ENCODE assay signal across 15 cellular contexts in genomic region chr16:35735403-35736251, GRCh38.
DNase-seq lines count a peak whose midpoint lies in the region; ATAC-seq and TF ChIP-seq lines count a peak whose summit lies in the region.
"Had no signal": no experiment of that assay in that cellular context is flagged by ENCODE, and none has a peak within 500 bp of the region (broad histone marks: within the 10 kb centered on the region; RNA-seq: fewer than 3 reads in every experiment).

No MANE protein-coding gene starts in this region.

- CTCF ChIA-PET in GM10248 (lab: Yijun Ruan, JAX), result no interaction called here

- H2AK5ac ChIP-seq in neuronal stem cell (ENCODE audit: low read depth, low read length), result no peak overlapping the region

- DNase-seq in GM10248 (ENCODE audit: extremely low spot score) (peak; percentile 4), H7 (peak; percentile 19), coronary artery (ENCODE audit: low spot score) (peak; percentile 60), osteocyte (ENCODE audit: extremely low spot score, unreplicated experiment) (peak; percentile 81), NCI-H524 treated with DMSO at 0.1 percent for 48 hours (lab: John Stamatoyannopoulos, UW) (no peak), endothelial cell (ENCODE audit: low spot score) (no peak), neuronal stem cell (ENCODE audit: low spot score) (no peak)
- DNase-seq: BE2C; CD4-positive, alpha-beta memory T cell; DMS79; GOT3; HFFc6 had no signal

- no peak overlapping the region for H3K14ac ChIP-seq in neuronal stem cell (ENCODE audit: low read length)

- H3K9me3 ChIP-seq in neuronal stem cell (replicated peaks in 1 of 2; ENCODE audit: control insufficient read depth in 2 of 2, insufficient read depth in 1 of 2, low read depth in 1 of 2, low read length in 2 of 2), result peaks cover 0 to 35% of the 10 kb centered on the region in 2 donors
- H3K9me3 ChIP-seq: BE2C, HAP-1 had no signal

- H3K4me1 Mint-ChIP-seq in osteocyte (ENCODE audit: unreplicated experiment) (no peaks in the 10 kb centered on the region), endothelial cell (ENCODE audit: unreplicated experiment) (no peaks in the 10 kb centered on the region)
- H3K4me1 Mint-ChIP-seq: CD4-positive, alpha-beta memory T cell had no signal

- POLR2A ChIA-PET in GM10248 (lab: Yijun Ruan, JAX), result no interaction called here

- H3K27me3 Mint-ChIP-seq in osteocyte (ENCODE audit: unreplicated experiment) (no peaks in the 10 kb centered on the region), endothelial cell (ENCODE audit: unreplicated experiment) (peaks cover 17% of the 10 kb centered on the region)
- H3K27me3 Mint-ChIP-seq: CD4-positive, alpha-beta memory T cell had no signal

- H3K23ac ChIP-seq in neuronal stem cell (ENCODE audit: low read depth, low read length, poor library complexity), result no peak overlapping the region

- no peak overlapping the region for H4K91ac ChIP-seq in neuronal stem cell (ENCODE audit: low read depth, low read length, poor library complexity)

- no peak overlapping the region for H3K4me3 ChIP-seq in H7 (ENCODE audit: insufficient read depth, low read depth, low read length)
- H3K4me3 ChIP-seq in coronary artery, result no peak overlapping the region
- no peak overlapping the region for H3K4me3 ChIP-seq in neuronal stem cell (ENCODE audit: low read length in 2 of 2)
- H3K4me3 ChIP-seq: HAP-1 had no signal

- H3K4me2 ChIP-seq in neuronal stem cell (ENCODE audit: insufficient read depth, low read length, poor library complexity, severe bottlenecking), result no peak overlapping the region

- H2AFZ ChIP-seq in neuronal stem cell (ENCODE audit: low read length), result no peak overlapping the region

- H3K4me1 ChIP-seq in neuronal stem cell (ENCODE audit: control insufficient read depth in 2 of 2, insufficient read depth in 1 of 2, low read depth in 1 of 2, low read length in 2 of 2), result no peaks in the 10 kb centered on the region
- H3K4me1 ChIP-seq: BE2C, HAP-1 had no signal

- no peak overlapping the region for H3K18ac ChIP-seq in neuronal stem cell (ENCODE audit: low read length)

- H2BK15ac ChIP-seq in neuronal stem cell (ENCODE audit: low read length), result no peak overlapping the region

- H3K36me3 ChIP-seq in H7 (replicated peaks; ENCODE audit: control insufficient read depth, insufficient read depth, low read length) (no peaks in the 10 kb centered on the region), neuronal stem cell (replicated peaks in 1 of 2; ENCODE audit: control insufficient read depth in 2 of 2, insufficient read depth in 2 of 2, low read length in 2 of 2) (no peaks in the 10 kb centered on the region)
- H3K36me3 ChIP-seq: BE2C, HAP-1 had no signal

- H3K27ac ChIP-seq in coronary artery, result no peak overlapping the region
- H3K27ac ChIP-seq in neuronal stem cell (replicated peaks; ENCODE audit: low read length), result no peak overlapping the region
- H3K27ac ChIP-seq: C4-2B had no signal

- H3K27me3 ChIP-seq in H7 (ENCODE audit: control insufficient read depth, insufficient read depth, low read length) (no peaks in the 10 kb centered on the region), neuronal stem cell (ENCODE audit: control insufficient read depth in 3 of 3, insufficient read depth in 3 of 3, low read depth in 1 of 3, low read length in 3 of 3) (no peaks in the 10 kb centered on the region)
- H3K27me3 ChIP-seq: BE2C had no signal

- H2BK12ac ChIP-seq in neuronal stem cell (ENCODE audit: low read length), result no peak overlapping the region

- H3K4me3 Mint-ChIP-seq in osteocyte (ENCODE audit: unreplicated experiment) (no peak overlapping the region), endothelial cell (ENCODE audit: unreplicated experiment) (no peak overlapping the region)
- H3K4me3 Mint-ChIP-seq: HFFc6 had no signal

- H3K9ac ChIP-seq in neuronal stem cell (ENCODE audit: low read depth, low read length, poor library complexity), result no peak overlapping the region

- H3K27ac Mint-ChIP-seq in osteocyte (ENCODE audit: unreplicated experiment) (no peak overlapping the region), endothelial cell (ENCODE audit: unreplicated experiment) (no peak overlapping the region)
- H3K27ac Mint-ChIP-seq: CD4-positive, alpha-beta memory T cell; HFFc6 had no signal

- no peak for ATAC-seq in GM18907 (IDR thresholded peaks at IDR 0.05; ENCODE audit: unreplicated experiment)

- H4K8ac ChIP-seq in neuronal stem cell (ENCODE audit: low read depth, low read length), result no peak overlapping the region

- peaks cover 1% of the 10 kb centered on the region for H3K79me1 ChIP-seq in neuronal stem cell (ENCODE audit: low read depth, low read length)

- no peak overlapping the region for H2BK5ac ChIP-seq in neuronal stem cell (ENCODE audit: low read length)

- WGBS in neuronal stem cell (ENCODE audit: extremely low coverage in 2 of 2, insufficient read length in 2 of 2, insufficient replicate concordance in 1 of 2), 2 donors, result no CpG with 5 or more reads among the region's 27 CpGs

- no peak overlapping the region for H3K4ac ChIP-seq in neuronal stem cell (ENCODE audit: low read length)

- H3K36me3 Mint-ChIP-seq in osteocyte (ENCODE audit: unreplicated experiment) (no peaks in the 10 kb centered on the region), endothelial cell (ENCODE audit: low read depth, unreplicated experiment) (peaks cover 29% of the 10 kb centered on the region)
- H3K36me3 Mint-ChIP-seq: CD4-positive, alpha-beta memory T cell had no signal

- TF ChIP-seq CTCF in GM10248 (IDR thresholded peaks at IDR 0.05; ENCODE audit: control extremely low read depth, extremely low read depth, low read depth, missing control alignments) (no peak), coronary artery (IDR thresholded peaks at IDR 0.05) (no peak), osteocyte (IDR thresholded peaks at IDR 0.05) (no peak), endothelial cell (IDR thresholded peaks at IDR 0.05; ENCODE audit: unreplicated experiment) (no peak)

- H3K9me3 Mint-ChIP-seq in osteocyte (ENCODE audit: unreplicated experiment) (peaks cover 70% of the 10 kb centered on the region), endothelial cell (ENCODE audit: unreplicated experiment) (peaks cover 69% of the 10 kb centered on the region)

- H2BK120ac ChIP-seq in neuronal stem cell (ENCODE audit: low read depth, low read length), result no peak overlapping the region

Comparison
In these comparisons a context has a peak if more than half of its experiments do, and no peak if none do; other contexts are left out.
1. DNase-seq: peak in GM10248 (single experiment), H7 (single experiment), coronary artery (single experiment) and osteocyte (single experiment); none in NCI-H524 treated with DMSO at 0.1 percent for 48 hours (single experiment), endothelial cell (single experiment) and neuronal stem cell (single experiment).